ENCODE assay signal across 9 cellular contexts in genomic region chr9:124045076-124045829, GRCh38. TPM values are rescaled to one million over a fixed set of nuclear protein-coding genes. Genes with fewer than 3 reads are reported as not detected.
DNase-seq lines count a peak whose midpoint lies in the region; ATAC-seq and TF ChIP-seq lines count a peak whose summit lies in the region.
"Had no signal": no experiment of that assay in that cellular context is flagged by ENCODE, and none has a peak within 500 bp of the region (broad histone marks: within the 10 kb centered on the region; RNA-seq: fewer than 3 reads in every experiment).

No MANE protein-coding gene starts in this region.

- peaks cover 52% of the 10 kb centered on the region for H3K27me3 Mint-ChIP-seq in activated CD4-positive, alpha-beta T cell treated with anti-CD3 and anti-CD28 coated beads, Interleukin-2, amount 10 ng/mL, durations not matched to agents 24 days and 14 days

- H3K36me3 Mint-ChIP-seq in activated CD4-positive, alpha-beta T cell treated with anti-CD3 and anti-CD28 coated beads, Interleukin-2, amount 10 ng/mL, durations not matched to agents 24 days and 14 days (ENCODE audit: low read depth) = no peaks in the 10 kb centered on the region

- H3K27ac ChIP-seq in trophoblast cell (ENCODE audit: low read depth, low read length) = no peak overlapping the region

- H3K4me3 ChIP-seq in fibroblast of mammary gland (ENCODE audit: control insufficient read depth, low read depth, low read length) (peak overlapping the region; percentile 32), trophoblast cell (ENCODE audit: low read depth, low read length) (no peak overlapping the region)

- H3K9me3 Mint-ChIP-seq in activated CD4-positive, alpha-beta T cell treated with anti-CD3 and anti-CD28 coated beads, Interleukin-2, amount 10 ng/mL, durations not matched to agents 24 days and 14 days = no peaks in the 10 kb centered on the region

- no peak for TF ChIP-seq CTCF in fibroblast of mammary gland (conservative IDR thresholded peaks at IDR 0.05; ENCODE audit: control insufficient read depth, insufficient read depth, low read depth, low read length)

- no peak overlapping the region for H3K4me3 Mint-ChIP-seq in activated CD4-positive, alpha-beta T cell treated with anti-CD3 and anti-CD28 coated beads, Interleukin-2, amount 10 ng/mL, durations not matched to agents 24 days and 14 days

- no peak overlapping the region for H3K23ac ChIP-seq in trophoblast cell (ENCODE audit: low read length)

- peak overlapping the region; percentile 14 for H3K18ac ChIP-seq in trophoblast cell (ENCODE audit: low read length)

- no peaks in the 10 kb centered on the region for H3K79me2 ChIP-seq in trophoblast cell (ENCODE audit: control insufficient read depth, insufficient read depth, low read length, poor library complexity)

- peak overlapping the region; percentile 51 for H4K8ac ChIP-seq in trophoblast cell (ENCODE audit: low read depth, low read length)

- peaks cover 3% of the 10 kb centered on the region for H3K4me1 Mint-ChIP-seq in activated CD4-positive, alpha-beta T cell treated with anti-CD3 and anti-CD28 coated beads, Interleukin-2, amount 10 ng/mL, durations not matched to agents 24 days and 14 days

- no CpG with 5 or more reads among the region's 49 CpGs for WGBS in trophoblast cell (ENCODE audit: extremely low coverage, insufficient coverage, insufficient read length)

- peaks cover 3 to 5% of the 10 kb centered on the region in 2 experiments for H3K4me1 ChIP-seq in trophoblast cell (ENCODE audit: control insufficient read depth in 1 of 2, insufficient read depth in 2 of 2, low read length in 2 of 2)

- peak overlapping the region; percentile 18 for H3K14ac ChIP-seq in trophoblast cell (ENCODE audit: low read length)

- H2BK12ac ChIP-seq in trophoblast cell (ENCODE audit: low read length) = peak overlapping the region; percentile 12

- peak overlapping the region; percentile 84 for H3K4me2 ChIP-seq in trophoblast cell (ENCODE audit: low read length)

- H4K12ac ChIP-seq in trophoblast cell (ENCODE audit: low read depth, low read length) = no peak overlapping the region

- H2BK120ac ChIP-seq in trophoblast cell (ENCODE audit: insufficient read depth, low read length, poor library complexity) = peak overlapping the region; percentile 29

- peaks cover 5% of the 10 kb centered on the region for H3K79me1 ChIP-seq in trophoblast cell (ENCODE audit: low read length)

- no peak overlapping the region for H3K27ac Mint-ChIP-seq in activated CD4-positive, alpha-beta T cell treated with anti-CD3 and anti-CD28 coated beads, Interleukin-2, amount 10 ng/mL, durations not matched to agents 24 days and 14 days

- H3K9ac ChIP-seq in trophoblast cell (ENCODE audit: low read length) = no peak overlapping the region

- H4K91ac ChIP-seq in trophoblast cell (ENCODE audit: low read depth, low read length) = peak overlapping the region; percentile 45

- H2AFZ ChIP-seq in trophoblast cell (ENCODE audit: insufficient read depth, low read length, poor library complexity) = peak overlapping the region; percentile 20

- no peaks in the 10 kb centered on the region for H3K9me3 ChIP-seq in trophoblast cell (ENCODE audit: insufficient read depth, low read depth, low read length)

- no peaks in the 10 kb centered on the region for H3K36me3 ChIP-seq in trophoblast cell (ENCODE audit: control insufficient read depth in 1 of 2, insufficient read depth in 2 of 2, low read length in 2 of 2)

- intact Hi-C loops in activated CD4-positive, alpha-beta T cell treated with anti-CD3 and anti-CD28 coated beads, Interleukin-2, amount 10 ng/mL, durations not matched to agents 24 days and 14 days (cut with micrococcal nuclease) = no loop called here

- H2AK5ac ChIP-seq in trophoblast cell (ENCODE audit: low read length) = no peak overlapping the region

- H3K4ac ChIP-seq in trophoblast cell (ENCODE audit: low read depth, low read length) = no peak overlapping the region

- H3K27me3 ChIP-seq in trophoblast cell (ENCODE audit: insufficient read depth, low read length) = no peaks in the 10 kb centered on the region

- ATAC-seq in GM21825 (IDR thresholded peaks at IDR 0.05; ENCODE audit: unreplicated experiment) = no peak

- no peak overlapping the region for H2BK5ac ChIP-seq in trophoblast cell (ENCODE audit: low read depth, low read length, poor library complexity)

- DNase-seq in Daoy (ENCODE audit: low read depth) = peak; percentile 40
- DNase-seq in fibroblast of mammary gland (ENCODE audit: low read depth) = peak; percentile 46
- peak in 1 of 2 donors; percentile 31 for DNase-seq in trophoblast cell
- no peak for DNase-seq in activated naive CD4-positive, alpha-beta T cell treated with anti-CD3 and anti-CD28 coated beads, Interleukin-2, amount 50 U/mL, for 16 hours
- no peak for DNase-seq in cerebellar cortex (ENCODE audit: low spot score)
- no peak for DNase-seq in activated CD4-positive, alpha-beta T cell treated with anti-CD3 and anti-CD28 coated beads, Interleukin-2, amount 10 ng/mL, durations not matched to agents 24 days and 14 days

TF ChIP-seq in PFSK-1, 5 proteins besides CTCF, POLR2A, EP300 and RAD21:
- peak; percentile 82 for TF ChIP-seq FOXP2 (optimal IDR thresholded peaks at IDR 0.05; ENCODE audit: borderline replicate concordance, extremely low read depth, extremely low read length, insufficient read depth)
- no peak for TF ChIP-seq TAF1 (IDR thresholded peaks at IDR 0.05; ENCODE audit: borderline replicate concordance, insufficient read depth, low read length)
TF ChIP-seq in PFSK-1: peak in this region for 1.

RNA-seq across cellular contexts. Expression of gene LHX2, which starts 33.7 kb away (rescaled TPM):
- 5.7 and 11.9 TPM in 2 replicates for total RNA-seq in Daoy (2014; rRNA removed; shearing (Covaris generic))
- 41.3 TPM for polyA plus RNA-seq in PFSK-1 (2012; ENCODE audit: insufficient read length, low read depth)
- 0.21 and 0.32 TPM in 2 replicates for polyA plus RNA-seq in trophoblast cell (2013)
- not detected in 2 replicates for total RNA-seq in activated CD4-positive, alpha-beta T cell treated with anti-CD3 and anti-CD28 coated beads, Interleukin-2, amount 10 ng/mL, durations not matched to agents 24 days and 14 days
- total RNA-seq: T-helper 1 cell treated with Interleukin-12 subunit alpha and Interleukin-12 subunit beta and Interleukin-4 antibody, amounts not matched to agents 30 ng/mL and 1 ng/mL, for 36 hours had no signal

Comparison
In these comparisons a context has a peak if more than half of its experiments do, and no peak if none do; other contexts are left out.
1. DNase-seq: peak in Daoy (single experiment) and fibroblast of mammary gland (single experiment); none in activated naive CD4-positive, alpha-beta T cell treated with anti-CD3 and anti-CD28 coated beads, Interleukin-2, amount 50 U/mL, for 16 hours (single experiment), cerebellar cortex (single experiment) and activated CD4-positive, alpha-beta T cell treated with anti-CD3 and anti-CD28 coated beads, Interleukin-2, amount 10 ng/mL, durations not matched to agents 24 days and 14 days (single experiment).